1 cellular context compared by ENCODE assay signal in the genomic region with DNA sequence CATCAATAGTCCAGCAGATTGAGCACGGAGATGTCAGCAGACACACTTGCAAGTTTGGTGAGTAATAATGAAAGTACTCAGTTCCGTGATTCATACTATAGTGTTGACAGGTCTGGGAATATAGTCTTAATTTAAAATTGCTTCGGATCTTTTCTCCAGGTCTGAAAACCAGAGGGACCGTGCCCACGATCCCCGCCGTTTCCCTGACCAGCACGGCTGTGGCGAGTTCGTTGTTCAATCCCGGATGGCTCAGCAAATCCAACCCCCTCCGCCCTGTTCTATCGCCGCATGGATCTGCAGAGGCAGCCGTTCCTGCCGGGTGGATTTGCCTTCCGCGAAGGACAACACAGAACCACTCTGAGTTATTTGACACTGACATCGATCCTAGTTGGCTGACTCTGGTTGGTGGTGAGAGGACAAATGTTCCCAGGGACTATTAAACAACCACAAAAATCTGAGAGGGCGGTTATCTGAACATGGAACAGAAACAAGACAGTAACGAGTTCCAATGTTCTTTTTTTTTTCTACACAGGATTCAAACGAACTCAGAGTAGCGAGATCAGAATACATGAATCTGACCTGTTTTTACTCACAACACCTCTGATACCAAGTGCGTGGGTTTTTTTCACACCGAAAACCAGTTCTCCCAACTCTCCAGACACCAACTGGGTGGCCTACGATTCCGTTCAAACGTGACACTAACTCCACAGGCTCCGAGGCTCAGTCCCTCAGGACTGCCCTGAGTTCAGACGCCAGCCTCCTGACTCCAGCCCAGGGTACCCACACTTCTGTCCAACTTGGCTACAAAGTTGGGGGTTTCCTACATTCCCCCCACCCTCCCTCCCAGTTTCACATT.
TF ChIP-seq lines count a peak whose summit lies in the region.

No MANE protein-coding gene starts in this region.

TF ChIP-seq in GM12878, 131 proteins besides CTCF, POLR2A, EP300 and RAD21 (continued from another document and continues in another):
- TF ChIP-seq PAX8 (IDR thresholded peaks at IDR 0.05) (no peak), POU2F2 (IDR thresholded peaks at IDR 0.05; ENCODE audit: borderline replicate concordance, low read depth, low read length) (no peak; the same call in 2 of the 3 replicates), CREM (IDR thresholded peaks at IDR 0.05; ENCODE audit: low read depth) (peak; percentile 77), SMARCA5 (IDR thresholded peaks at IDR 0.05) (peak; percentile 70; the same call in 1 of the 2 replicates), BMI1 (IDR thresholded peaks at IDR 0.05; ENCODE audit: borderline replicate concordance) (peak; percentile 75), ZSCAN29 (IDR thresholded peaks at IDR 0.05) (peak; percentile 59; the same call in 1 of the 2 replicates), NR2C1 (IDR thresholded peaks at IDR 0.05) (no peak), ATF7 (IDR thresholded peaks at IDR 0.05; ENCODE audit: low read depth) (peak; percentile 86), ZNF24 (IDR thresholded peaks at IDR 0.05) (no peak), PAX5 (IDR thresholded peaks at IDR 0.05; ENCODE audit: borderline replicate concordance, low read depth, low read length) (peak; percentile 81), RB1 (IDR thresholded peaks at IDR 0.05; ENCODE audit: borderline replicate concordance) (no peak), JUND (IDR thresholded peaks at IDR 0.05; ENCODE audit: low read depth, low read length) (peak; percentile 98), BCL11A (IDR thresholded peaks at IDR 0.05; ENCODE audit: low read depth, low read length) (peak; percentile 97), RELA (IDR thresholded peaks at IDR 0.05; ENCODE audit: borderline replicate concordance, partially characterized antibody) (peak; percentile 57), MEF2B (IDR thresholded peaks at IDR 0.05; ENCODE audit: partially characterized antibody, poor library complexity, severe bottlenecking) (peak; percentile 72), EED (IDR thresholded peaks at IDR 0.05; ENCODE audit: low read depth) (peak; percentile 97), HCFC1 (IDR thresholded peaks at IDR 0.05; ENCODE audit: low read length) (no peak), CBX5 (IDR thresholded peaks at IDR 0.05; ENCODE audit: low read depth) (peak; percentile 90), MXI1 (IDR thresholded peaks at IDR 0.05; ENCODE audit: low read depth, low read length) (no peak), SPI1 (IDR thresholded peaks at IDR 0.05; ENCODE audit: borderline replicate concordance, insufficient read depth, low read depth, low read length) (peak; percentile 99), CHD4 (IDR thresholded peaks at IDR 0.05) (peak; percentile 94), IKZF1 (conservative IDR thresholded peaks at IDR 0.05) (peak; percentile 99), SMAD5 (IDR thresholded peaks at IDR 0.05; ENCODE audit: low read depth) (no peak), ZNF217 (IDR thresholded peaks at IDR 0.05) (peak; percentile 25; the same call in 1 of the 2 replicates), HDAC2 (IDR thresholded peaks at IDR 0.05) (0 out of 2 replicates have a peak, but pooled peaks have one; percentile 51), CHD2 (IDR thresholded peaks at IDR 0.05; ENCODE audit: borderline replicate concordance, low read depth, low read length) (0 out of 2 replicates have a peak, but pooled peaks have one; percentile 23), STAT3 (IDR thresholded peaks at IDR 0.05; ENCODE audit: low read depth, low read length) (peak; percentile 89; the same call in 1 of the 2 replicates), CREB1 (IDR thresholded peaks at IDR 0.05; ENCODE audit: low read depth) (peak; percentile 56), SRF (IDR thresholded peaks at IDR 0.05; ENCODE audit: low read depth in 2 of 2, low read length in 2 of 2) (peak in 1 of 2 experiments; percentile 71; a peak in 2 of 4 replicates), ZBED1 (IDR thresholded peaks at IDR 0.05; ENCODE audit: borderline replicate concordance) (0 out of 2 replicates have a peak, but pooled peaks have one; percentile 37), IRF4 (IDR thresholded peaks at IDR 0.05; ENCODE audit: low read depth, low read length) (peak; percentile 100), NR2F1 (conservative IDR thresholded peaks at IDR 0.05) (peak; percentile 52), RUNX3 (IDR thresholded peaks at IDR 0.05; ENCODE audit: low read length) (peak; percentile 57), GATAD2B (conservative IDR thresholded peaks at IDR 0.05; ENCODE audit: low read depth) (peak; percentile 96), YY1 (IDR thresholded peaks at IDR 0.05; ENCODE audit: low read depth, low read length) (0 out of 2 replicates have a peak, but pooled peaks have one; percentile 23), ASH2L (IDR thresholded peaks at IDR 0.05; ENCODE audit: borderline replicate concordance, low read depth) (no peak), ZNF274 (IDR thresholded peaks at IDR 0.05; ENCODE audit: insufficient read depth, insufficient read length) (no peak), KAT2A (conservative IDR thresholded peaks at IDR 0.05; ENCODE audit: control insufficient read depth, low read depth, low read length) (no peak)
- TF ChIP-seq, protein P1, sequence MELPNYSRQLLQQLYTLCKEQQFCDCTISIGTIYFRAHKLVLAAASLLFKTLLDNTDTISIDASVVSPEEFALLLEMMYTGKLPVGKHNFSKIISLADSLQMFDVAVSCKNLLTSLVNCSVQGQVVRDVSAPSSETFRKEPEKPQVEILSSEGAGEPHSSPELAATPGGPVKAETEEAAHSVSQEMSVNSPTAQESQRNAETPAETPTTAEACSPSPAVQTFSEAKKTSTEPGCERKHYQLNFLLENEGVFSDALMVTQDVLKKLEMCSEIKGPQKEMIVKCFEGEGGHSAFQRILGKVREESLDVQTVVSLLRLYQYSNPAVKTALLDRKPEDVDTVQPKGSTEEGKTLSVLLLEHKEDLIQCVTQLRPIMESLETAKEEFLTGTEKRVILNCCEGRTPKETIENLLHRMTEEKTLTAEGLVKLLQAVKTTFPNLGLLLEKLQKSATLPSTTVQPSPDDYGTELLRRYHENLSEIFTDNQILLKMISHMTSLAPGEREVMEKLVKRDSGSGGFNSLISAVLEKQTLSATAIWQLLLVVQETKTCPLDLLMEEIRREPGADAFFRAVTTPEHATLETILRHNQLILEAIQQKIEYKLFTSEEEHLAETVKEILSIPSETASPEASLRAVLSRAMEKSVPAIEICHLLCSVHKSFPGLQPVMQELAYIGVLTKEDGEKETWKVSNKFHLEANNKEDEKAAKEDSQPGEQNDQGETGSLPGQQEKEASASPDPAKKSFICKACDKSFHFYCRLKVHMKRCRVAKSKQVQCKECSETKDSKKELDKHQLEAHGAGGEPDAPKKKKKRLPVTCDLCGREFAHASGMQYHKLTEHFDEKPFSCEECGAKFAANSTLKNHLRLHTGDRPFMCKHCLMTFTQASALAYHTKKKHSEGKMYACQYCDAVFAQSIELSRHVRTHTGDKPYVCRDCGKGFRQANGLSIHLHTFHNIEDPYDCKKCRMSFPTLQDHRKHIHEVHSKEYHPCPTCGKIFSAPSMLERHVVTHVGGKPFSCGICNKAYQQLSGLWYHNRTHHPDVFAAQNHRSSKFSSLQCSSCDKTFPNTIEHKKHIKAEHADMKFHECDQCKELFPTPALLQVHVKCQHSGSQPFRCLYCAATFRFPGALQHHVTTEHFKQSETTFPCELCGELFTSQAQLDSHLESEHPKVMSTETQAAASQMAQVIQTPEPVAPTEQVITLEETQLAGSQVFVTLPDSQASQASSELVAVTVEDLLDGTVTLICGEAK (IDR thresholded peaks at IDR 0.05; ENCODE audit: borderline replicate concordance) = no peak
- TF ChIP-seq, protein P2, sequence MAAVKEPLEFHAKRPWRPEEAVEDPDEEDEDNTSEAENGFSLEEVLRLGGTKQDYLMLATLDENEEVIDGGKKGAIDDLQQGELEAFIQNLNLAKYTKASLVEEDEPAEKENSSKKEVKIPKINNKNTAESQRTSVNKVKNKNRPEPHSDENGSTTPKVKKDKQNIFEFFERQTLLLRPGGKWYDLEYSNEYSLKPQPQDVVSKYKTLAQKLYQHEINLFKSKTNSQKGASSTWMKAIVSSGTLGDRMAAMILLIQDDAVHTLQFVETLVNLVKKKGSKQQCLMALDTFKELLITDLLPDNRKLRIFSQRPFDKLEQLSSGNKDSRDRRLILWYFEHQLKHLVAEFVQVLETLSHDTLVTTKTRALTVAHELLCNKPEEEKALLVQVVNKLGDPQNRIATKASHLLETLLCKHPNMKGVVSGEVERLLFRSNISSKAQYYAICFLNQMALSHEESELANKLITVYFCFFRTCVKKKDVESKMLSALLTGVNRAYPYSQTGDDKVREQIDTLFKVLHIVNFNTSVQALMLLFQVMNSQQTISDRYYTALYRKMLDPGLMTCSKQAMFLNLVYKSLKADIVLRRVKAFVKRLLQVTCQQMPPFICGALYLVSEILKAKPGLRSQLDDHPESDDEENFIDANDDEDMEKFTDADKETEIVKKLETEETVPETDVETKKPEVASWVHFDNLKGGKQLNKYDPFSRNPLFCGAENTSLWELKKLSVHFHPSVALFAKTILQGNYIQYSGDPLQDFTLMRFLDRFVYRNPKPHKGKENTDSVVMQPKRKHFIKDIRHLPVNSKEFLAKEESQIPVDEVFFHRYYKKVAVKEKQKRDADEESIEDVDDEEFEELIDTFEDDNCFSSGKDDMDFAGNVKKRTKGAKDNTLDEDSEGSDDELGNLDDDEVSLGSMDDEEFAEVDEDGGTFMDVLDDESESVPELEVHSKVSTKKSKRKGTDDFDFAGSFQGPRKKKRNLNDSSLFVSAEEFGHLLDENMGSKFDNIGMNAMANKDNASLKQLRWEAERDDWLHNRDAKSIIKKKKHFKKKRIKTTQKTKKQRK (IDR thresholded peaks at IDR 0.05; ENCODE audit: low read depth, low read length) = no peak
- TF ChIP-seq, protein P3, sequence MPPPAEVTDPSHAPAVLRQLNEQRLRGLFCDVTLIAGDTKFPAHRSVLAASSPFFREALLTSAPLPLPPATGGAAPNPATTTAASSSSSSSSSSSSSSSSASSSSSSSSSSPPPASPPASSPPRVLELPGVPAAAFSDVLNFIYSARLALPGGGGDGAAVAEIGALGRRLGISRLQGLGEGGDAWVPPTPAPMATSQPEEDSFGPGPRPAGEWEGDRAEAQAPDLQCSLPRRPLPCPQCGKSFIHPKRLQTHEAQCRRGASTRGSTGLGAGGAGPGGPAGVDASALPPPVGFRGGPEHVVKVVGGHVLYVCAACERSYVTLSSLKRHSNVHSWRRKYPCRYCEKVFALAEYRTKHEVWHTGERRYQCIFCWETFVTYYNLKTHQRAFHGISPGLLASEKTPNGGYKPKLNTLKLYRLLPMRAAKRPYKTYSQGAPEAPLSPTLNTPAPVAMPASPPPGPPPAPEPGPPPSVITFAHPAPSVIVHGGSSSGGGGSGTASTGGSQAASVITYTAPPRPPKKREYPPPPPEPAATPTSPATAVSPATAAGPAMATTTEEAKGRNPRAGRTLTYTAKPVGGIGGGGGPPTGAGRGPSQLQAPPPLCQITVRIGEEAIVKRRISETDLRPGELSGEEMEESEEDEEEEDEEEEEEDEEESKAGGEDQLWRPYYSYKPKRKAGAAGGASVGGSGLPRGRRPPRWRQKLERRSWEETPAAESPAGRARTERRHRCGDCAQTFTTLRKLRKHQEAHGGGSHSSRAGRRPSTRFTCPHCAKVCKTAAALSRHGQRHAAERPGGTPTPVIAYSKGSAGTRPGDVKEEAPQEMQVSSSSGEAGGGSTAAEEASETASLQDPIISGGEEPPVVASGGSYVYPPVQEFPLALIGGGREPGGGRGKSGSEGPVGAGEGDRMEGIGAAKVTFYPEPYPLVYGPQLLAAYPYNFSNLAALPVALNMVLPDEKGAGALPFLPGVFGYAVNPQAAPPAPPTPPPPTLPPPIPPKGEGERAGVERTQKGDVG (CRISPR knock-in tag; IDR thresholded peaks at IDR 0.05) = no peak
- TF ChIP-seq, protein P4, sequence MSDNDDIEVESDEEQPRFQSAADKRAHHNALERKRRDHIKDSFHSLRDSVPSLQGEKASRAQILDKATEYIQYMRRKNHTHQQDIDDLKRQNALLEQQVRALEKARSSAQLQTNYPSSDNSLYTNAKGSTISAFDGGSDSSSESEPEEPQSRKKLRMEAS (IDR thresholded peaks at IDR 0.05; ENCODE audit: low read depth, low read length) = 0 out of 2 replicates have a peak, but pooled peaks have one; percentile 8
- TF ChIP-seq, protein P5, sequence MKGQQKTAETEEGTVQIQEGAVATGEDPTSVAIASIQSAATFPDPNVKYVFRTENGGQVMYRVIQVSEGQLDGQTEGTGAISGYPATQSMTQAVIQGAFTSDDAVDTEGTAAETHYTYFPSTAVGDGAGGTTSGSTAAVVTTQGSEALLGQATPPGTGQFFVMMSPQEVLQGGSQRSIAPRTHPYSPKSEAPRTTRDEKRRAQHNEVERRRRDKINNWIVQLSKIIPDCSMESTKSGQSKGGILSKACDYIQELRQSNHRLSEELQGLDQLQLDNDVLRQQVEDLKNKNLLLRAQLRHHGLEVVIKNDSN (IDR thresholded peaks at IDR 0.05; ENCODE audit: borderline replicate concordance, extremely low read length, insufficient read depth, low read depth, low read length) = no peak
- TF ChIP-seq, protein P6, sequence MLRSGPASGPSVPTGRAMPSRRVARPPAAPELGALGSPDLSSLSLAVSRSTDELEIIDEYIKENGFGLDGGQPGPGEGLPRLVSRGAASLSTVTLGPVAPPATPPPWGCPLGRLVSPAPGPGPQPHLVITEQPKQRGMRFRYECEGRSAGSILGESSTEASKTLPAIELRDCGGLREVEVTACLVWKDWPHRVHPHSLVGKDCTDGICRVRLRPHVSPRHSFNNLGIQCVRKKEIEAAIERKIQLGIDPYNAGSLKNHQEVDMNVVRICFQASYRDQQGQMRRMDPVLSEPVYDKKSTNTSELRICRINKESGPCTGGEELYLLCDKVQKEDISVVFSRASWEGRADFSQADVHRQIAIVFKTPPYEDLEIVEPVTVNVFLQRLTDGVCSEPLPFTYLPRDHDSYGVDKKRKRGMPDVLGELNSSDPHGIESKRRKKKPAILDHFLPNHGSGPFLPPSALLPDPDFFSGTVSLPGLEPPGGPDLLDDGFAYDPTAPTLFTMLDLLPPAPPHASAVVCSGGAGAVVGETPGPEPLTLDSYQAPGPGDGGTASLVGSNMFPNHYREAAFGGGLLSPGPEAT (IDR thresholded peaks at IDR 0.05; ENCODE audit: low read depth) = peak; percentile 97
- TF ChIP-seq, protein P7, sequence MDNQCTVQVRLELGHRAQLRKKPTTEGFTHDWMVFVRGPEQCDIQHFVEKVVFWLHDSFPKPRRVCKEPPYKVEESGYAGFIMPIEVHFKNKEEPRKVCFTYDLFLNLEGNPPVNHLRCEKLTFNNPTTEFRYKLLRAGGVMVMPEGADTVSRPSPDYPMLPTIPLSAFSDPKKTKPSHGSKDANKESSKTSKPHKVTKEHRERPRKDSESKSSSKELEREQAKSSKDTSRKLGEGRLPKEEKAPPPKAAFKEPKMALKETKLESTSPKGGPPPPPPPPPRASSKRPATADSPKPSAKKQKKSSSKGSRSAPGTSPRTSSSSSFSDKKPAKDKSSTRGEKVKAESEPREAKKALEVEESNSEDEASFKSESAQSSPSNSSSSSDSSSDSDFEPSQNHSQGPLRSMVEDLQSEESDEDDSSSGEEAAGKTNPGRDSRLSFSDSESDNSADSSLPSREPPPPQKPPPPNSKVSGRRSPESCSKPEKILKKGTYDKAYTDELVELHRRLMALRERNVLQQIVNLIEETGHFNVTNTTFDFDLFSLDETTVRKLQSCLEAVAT (IDR thresholded peaks at IDR 0.05) = peak; percentile 81
- TF ChIP-seq, protein P8, sequence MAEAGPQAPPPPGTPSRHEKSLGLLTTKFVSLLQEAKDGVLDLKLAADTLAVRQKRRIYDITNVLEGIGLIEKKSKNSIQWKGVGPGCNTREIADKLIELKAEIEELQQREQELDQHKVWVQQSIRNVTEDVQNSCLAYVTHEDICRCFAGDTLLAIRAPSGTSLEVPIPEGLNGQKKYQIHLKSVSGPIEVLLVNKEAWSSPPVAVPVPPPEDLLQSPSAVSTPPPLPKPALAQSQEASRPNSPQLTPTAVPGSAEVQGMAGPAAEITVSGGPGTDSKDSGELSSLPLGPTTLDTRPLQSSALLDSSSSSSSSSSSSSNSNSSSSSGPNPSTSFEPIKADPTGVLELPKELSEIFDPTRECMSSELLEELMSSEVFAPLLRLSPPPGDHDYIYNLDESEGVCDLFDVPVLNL (IDR thresholded peaks at IDR 0.05; ENCODE audit: low read depth, low read length) = no peak
